30 cellular contexts compared by ENCODE assay signal in genomic region chr3:4644954-4645353, GRCh38.
A peak's percentile ranks its signal among the peaks of the same experiment; 100 is the strongest.
DNase-seq lines count a peak whose midpoint lies in the region; ATAC-seq and TF ChIP-seq lines count a peak whose summit lies in the region.
"Had no signal": no experiment of that assay in that cellular context is flagged by ENCODE, and none has a peak within 500 bp of the region (broad histone marks: within the 10 kb centered on the region; RNA-seq: fewer than 3 reads in every experiment).

No MANE protein-coding gene starts in this region.

- H3K9me3 Mint-ChIP-seq in CD4-positive, alpha-beta T cell: no peaks in the 10 kb centered on the region
- no peaks in the 10 kb centered on the region for H3K9me3 Mint-ChIP-seq in endothelial cell (ENCODE audit: unreplicated experiment)
- peaks cover 0 to 3% (median 0%) of the 10 kb centered on the region in 9 donors for H3K9me3 Mint-ChIP-seq in naive thymus-derived CD8-positive, alpha-beta T cell
- no peaks in the 10 kb centered on the region for H3K9me3 Mint-ChIP-seq in CD4-positive, alpha-beta memory T cell
- no peaks in the 10 kb centered on the region for H3K9me3 Mint-ChIP-seq in activated T-helper 1 cell treated with anti-CD3 and anti-CD28 coated beads, Interleukin-12 subunit alpha, Interleukin-12 subunit beta, Interleukin-2, Interleukin-4 antibody, amounts not matched to agents 30 ng/mL and 10 ng/mL and 1 ng/mL, durations not matched to agents 14 hours and 24 hours and 36 hours
- H3K9me3 Mint-ChIP-seq: activated CD4-positive, alpha-beta T cell treated with anti-CD3 and anti-CD28 coated beads, Interleukin-2, amount 10 ng/mL, durations not matched to agents 24 days and 14 days; activated naive CD4-positive, alpha-beta T cell treated with anti-CD3 and anti-CD28 coated beads for 36 hours; stimulated activated memory B cell treated with anti-CD40 and anti-IgM and Interleukin-4, amounts not matched to agents 10 μg/mL and 1 μg/mL and 100 μg/mL, for 72 hours had no signal

- H3K4me1 ChIP-seq in CD4-positive, alpha-beta memory T cell (ENCODE audit: insufficient read depth, low read length): no peaks in the 10 kb centered on the region
- H3K4me1 ChIP-seq: right lobe of liver had no signal

- H3K27ac Mint-ChIP-seq in CD4-positive, alpha-beta T cell: peak overlapping the region; percentile 73
- no peak overlapping the region for H3K27ac Mint-ChIP-seq in endothelial cell (ENCODE audit: unreplicated experiment)
- peak overlapping the region in 6 of 10 donors; percentile 9 to 80 (median 62) for H3K27ac Mint-ChIP-seq in naive thymus-derived CD8-positive, alpha-beta T cell
- H3K27ac Mint-ChIP-seq in CD4-positive, alpha-beta memory T cell: peak overlapping the region in 2 of 7 donors; percentile 2 to 44
- no peak overlapping the region for H3K27ac Mint-ChIP-seq in activated T-helper 1 cell treated with anti-CD3 and anti-CD28 coated beads, Interleukin-12 subunit alpha, Interleukin-12 subunit beta, Interleukin-2, Interleukin-4 antibody, amounts not matched to agents 30 ng/mL and 10 ng/mL and 1 ng/mL, durations not matched to agents 14 hours and 24 hours and 36 hours
- H3K27ac Mint-ChIP-seq: activated CD4-positive, alpha-beta T cell treated with anti-CD3 and anti-CD28 coated beads, Interleukin-2, amount 10 ng/mL, durations not matched to agents 24 days and 14 days; activated CD8-positive, alpha-beta memory T cell treated with anti-CD3 and anti-CD28 coated beads, Interleukin-2, amount 10 ng/mL, durations not matched to agents 7 days and 5 days; activated naive CD4-positive, alpha-beta T cell treated with anti-CD3 and anti-CD28 coated beads for 36 hours; memory B cell; progenitor cell of endocrine pancreas; stimulated activated memory B cell treated with anti-CD40 and anti-IgM and Interleukin-4, amounts not matched to agents 10 μg/mL and 1 μg/mL and 100 μg/mL, for 72 hours had no signal

- H3K36me3 Mint-ChIP-seq in CD4-positive, alpha-beta T cell (ENCODE audit: low read depth): peaks cover 96% of the 10 kb centered on the region
- H3K36me3 Mint-ChIP-seq in endothelial cell (ENCODE audit: low read depth, unreplicated experiment): peaks cover 29% of the 10 kb centered on the region
- H3K36me3 Mint-ChIP-seq in naive thymus-derived CD8-positive, alpha-beta T cell: peaks cover 11 to 94% (median 62%) of the 10 kb centered on the region in 3 donors
- peaks cover 67 to 81% of the 10 kb centered on the region in 2 donors for H3K36me3 Mint-ChIP-seq in CD4-positive, alpha-beta memory T cell
- H3K36me3 Mint-ChIP-seq in activated T-helper 1 cell treated with anti-CD3 and anti-CD28 coated beads, Interleukin-12 subunit alpha, Interleukin-12 subunit beta, Interleukin-2, Interleukin-4 antibody, amounts not matched to agents 30 ng/mL and 10 ng/mL and 1 ng/mL, durations not matched to agents 14 hours and 24 hours and 36 hours (ENCODE audit: low read depth): peaks cover 48% of the 10 kb centered on the region

- intact Hi-C loops in CD4-positive, alpha-beta T cell (cut with DNase I, micrococcal nuclease): no loop called here
- intact Hi-C loops in CD4-positive, alpha-beta memory T cell (cut with micrococcal nuclease): no loop called here
- intact Hi-C loops in activated T-helper 1 cell treated with anti-CD3 and anti-CD28 coated beads, Interleukin-12 subunit alpha, Interleukin-12 subunit beta, Interleukin-2, Interleukin-4 antibody, amounts not matched to agents 30 ng/mL and 10 ng/mL and 1 ng/mL, durations not matched to agents 14 hours and 24 hours and 36 hours (cut with micrococcal nuclease): no loop called here

- no peak for TF ChIP-seq CTCF in CD4-positive, alpha-beta T cell (IDR thresholded peaks at IDR 0.05)
- TF ChIP-seq CTCF in endothelial cell (IDR thresholded peaks at IDR 0.05; ENCODE audit: unreplicated experiment): no peak

- no peak for DNase-seq in CD4-positive, alpha-beta T cell
- DNase-seq in amniotic epithelial cell (ENCODE audit: low read depth): peak; percentile 9
- DNase-seq in endothelial cell (ENCODE audit: low spot score): no peak
- DNase-seq in naive thymus-derived CD8-positive, alpha-beta T cell: no peak
- DNase-seq in CD4-positive, alpha-beta memory T cell: no peak
- no peak for DNase-seq in activated T-helper 1 cell treated with anti-CD3 and anti-CD28 coated beads, Interleukin-12 subunit alpha, Interleukin-12 subunit beta, Interleukin-2, Interleukin-4 antibody, amounts not matched to agents 30 ng/mL and 10 ng/mL and 1 ng/mL, durations not matched to agents 14 hours and 24 hours and 36 hours (ENCODE audit: low spot score)
- DNase-seq in NCI-H1092 treated with DMSO at 0.1 percent for 48 hours (lab: John Stamatoyannopoulos, UW): no peak
- DNase-seq: activated CD8-positive, alpha-beta memory T cell treated with anti-CD3 and anti-CD28 coated beads, Interleukin-2, amount 10 ng/mL, durations not matched to agents 7 days and 5 days; anterior cingulate cortex; Calu3; DMS79 treated with DMSO at 0.1 percent for 48 hours; Kasumi-1; NCI-H1694 treated with DMSO at 0.1 percent for 48 hours; NCI-H2171; NCI-H524; PC-3; right lobe of liver; stimulated activated CD4-positive, alpha-beta T cell treated with anti-CD3 and anti-CD28 coated beads, Interleukin-12 subunit alpha, Interleukin-12 subunit beta, amount 100 ng/mL, for 4 hours; stimulated activated CD4-positive, alpha-beta T cell treated with anti-CD3 and anti-CD28 coated beads, Interleukin-4, amount 100 ng/mL, for 1 hour had no signal

- no peak for ATAC-seq in CD4-positive, alpha-beta T cell (ENCODE audit: poor library complexity)
- no peak for ATAC-seq in naive thymus-derived CD8-positive, alpha-beta T cell
- ATAC-seq in GM18502 (IDR thresholded peaks at IDR 0.05; ENCODE audit: poor library complexity, unreplicated experiment): no peak
- ATAC-seq: activated CD8-positive, alpha-beta memory T cell treated with anti-CD3 and anti-CD28 coated beads, Interleukin-2, amount 10 ng/mL, durations not matched to agents 7 days and 5 days; PC-3; SK-N-SH treated with all-trans-retinoic acid at 6 μM for 48 hours; stimulated activated memory B cell treated with anti-CD40 and anti-IgM and Interleukin-4, amounts not matched to agents 10 μg/mL and 1 μg/mL and 100 μg/mL, for 72 hours had no signal

- H3K36me3 ChIP-seq in CD4-positive, alpha-beta memory T cell (ENCODE audit: insufficient read depth, low read length): peaks cover 23% of the 10 kb centered on the region

- CTCF ChIA-PET in CD4-positive, alpha-beta T cell (lab: Charles Lee): no interaction called here
- CTCF ChIA-PET in CD4-positive, alpha-beta memory T cell (lab: Charles Lee; ENCODE audit: partially characterized antibody): no interaction called here

- peaks cover 13% of the 10 kb centered on the region for H3K4me1 Mint-ChIP-seq in CD4-positive, alpha-beta T cell (ENCODE audit: low read depth)
- H3K4me1 Mint-ChIP-seq in endothelial cell (ENCODE audit: unreplicated experiment): peaks cover 16% of the 10 kb centered on the region
- peaks cover 0 to 17% (median 13%) of the 10 kb centered on the region in 4 donors for H3K4me1 Mint-ChIP-seq in naive thymus-derived CD8-positive, alpha-beta T cell
- H3K4me1 Mint-ChIP-seq in CD4-positive, alpha-beta memory T cell: peaks cover 0 to 5% (median 2%) of the 10 kb centered on the region in 4 donors
- peaks cover 7% of the 10 kb centered on the region for H3K4me1 Mint-ChIP-seq in activated T-helper 1 cell treated with anti-CD3 and anti-CD28 coated beads, Interleukin-12 subunit alpha, Interleukin-12 subunit beta, Interleukin-2, Interleukin-4 antibody, amounts not matched to agents 30 ng/mL and 10 ng/mL and 1 ng/mL, durations not matched to agents 14 hours and 24 hours and 36 hours (ENCODE audit: low read depth)
- H3K4me1 Mint-ChIP-seq: stimulated activated memory B cell treated with anti-CD40 and anti-IgM and Interleukin-4, amounts not matched to agents 10 μg/mL and 1 μg/mL and 100 μg/mL, for 72 hours had no signal

- H3K27me3 ChIP-seq in CD4-positive, alpha-beta T cell (ENCODE audit: control insufficient read depth, insufficient read depth, low read length): no peaks in the 10 kb centered on the region
- no peaks in the 10 kb centered on the region for H3K27me3 ChIP-seq in CD4-positive, alpha-beta memory T cell (ENCODE audit: insufficient read depth, low read length)
- H3K27me3 ChIP-seq: hepatocyte, right lobe of liver had no signal

- H3K4me3 Mint-ChIP-seq in CD4-positive, alpha-beta T cell: no peak overlapping the region
- peak overlapping the region; percentile 17 for H3K4me3 Mint-ChIP-seq in endothelial cell (ENCODE audit: unreplicated experiment)
- no peak overlapping the region for H3K4me3 Mint-ChIP-seq in naive thymus-derived CD8-positive, alpha-beta T cell
- H3K4me3 Mint-ChIP-seq in CD4-positive, alpha-beta memory T cell: no peak overlapping the region
- no peak overlapping the region for H3K4me3 Mint-ChIP-seq in activated T-helper 1 cell treated with anti-CD3 and anti-CD28 coated beads, Interleukin-12 subunit alpha, Interleukin-12 subunit beta, Interleukin-2, Interleukin-4 antibody, amounts not matched to agents 30 ng/mL and 10 ng/mL and 1 ng/mL, durations not matched to agents 14 hours and 24 hours and 36 hours
- H3K4me3 Mint-ChIP-seq: activated CD4-positive, alpha-beta T cell treated with anti-CD3 and anti-CD28 coated beads, Interleukin-2, amount 10 ng/mL, durations not matched to agents 24 days and 14 days; activated CD8-positive, alpha-beta memory T cell treated with anti-CD3 and anti-CD28 coated beads, Interleukin-2, amount 10 ng/mL, durations not matched to agents 7 days and 5 days; activated naive CD4-positive, alpha-beta T cell treated with anti-CD3 and anti-CD28 coated beads for 36 hours; memory B cell; stimulated activated memory B cell treated with anti-CD40 and anti-IgM and Interleukin-4, amounts not matched to agents 10 μg/mL and 1 μg/mL and 100 μg/mL, for 72 hours had no signal

- H3K4me3 ChIP-seq in CD4-positive, alpha-beta memory T cell (ENCODE audit: low read length in 2 of 2): no peak overlapping the region
- H3K4me3 ChIP-seq: hepatocyte, right lobe of liver had no signal

- H3K27me3 Mint-ChIP-seq in CD4-positive, alpha-beta T cell: no peaks in the 10 kb centered on the region
- no peaks in the 10 kb centered on the region for H3K27me3 Mint-ChIP-seq in endothelial cell (ENCODE audit: unreplicated experiment)
- H3K27me3 Mint-ChIP-seq in naive thymus-derived CD8-positive, alpha-beta T cell: no peaks in the 10 kb centered on the region
- no peaks in the 10 kb centered on the region for H3K27me3 Mint-ChIP-seq in CD4-positive, alpha-beta memory T cell
- no peaks in the 10 kb centered on the region for H3K27me3 Mint-ChIP-seq in activated T-helper 1 cell treated with anti-CD3 and anti-CD28 coated beads, Interleukin-12 subunit alpha, Interleukin-12 subunit beta, Interleukin-2, Interleukin-4 antibody, amounts not matched to agents 30 ng/mL and 10 ng/mL and 1 ng/mL, durations not matched to agents 14 hours and 24 hours and 36 hours (ENCODE audit: insufficient read depth)
- H3K27me3 Mint-ChIP-seq: activated CD4-positive, alpha-beta T cell treated with anti-CD3 and anti-CD28 coated beads, Interleukin-2, amount 10 ng/mL, durations not matched to agents 24 days and 14 days; activated CD8-positive, alpha-beta memory T cell treated with anti-CD3 and anti-CD28 coated beads, Interleukin-2, amount 10 ng/mL, durations not matched to agents 7 days and 5 days; memory B cell; progenitor cell of endocrine pancreas; stimulated activated memory B cell treated with anti-CD40 and anti-IgM and Interleukin-4, amounts not matched to agents 10 μg/mL and 1 μg/mL and 100 μg/mL, for 72 hours had no signal

- POLR2A ChIA-PET in CD4-positive, alpha-beta T cell (lab: Charles Lee): no interaction called here
- POLR2A ChIA-PET in naive thymus-derived CD8-positive, alpha-beta T cell (lab: Charles Lee): no interaction called here
- POLR2A ChIA-PET in CD4-positive, alpha-beta memory T cell (lab: Charles Lee; ENCODE audit: partially characterized antibody): no interaction called here

- no peaks in the 10 kb centered on the region for H3K9me3 ChIP-seq in CD4-positive, alpha-beta T cell (ENCODE audit: control insufficient read depth, low read length)
- no peaks in the 10 kb centered on the region for H3K9me3 ChIP-seq in CD4-positive, alpha-beta memory T cell (ENCODE audit: control insufficient read depth in 1 of 2, low read length in 2 of 2)
- H3K9me3 ChIP-seq: right lobe of liver had no signal

- H3K27ac ChIP-seq in CD4-positive, alpha-beta T cell (ENCODE audit: low read depth, low read length): no peak overlapping the region
- no peak overlapping the region for H3K27ac ChIP-seq in CD4-positive, alpha-beta memory T cell (ENCODE audit: low read depth, low read length)
- H3K27ac ChIP-seq: C4-2B, epithelial cell of prostate, hepatocyte, right lobe of liver, VCaP had no signal

Comparison
In these comparisons a context has a peak if more than half of its experiments do, and no peak if none do; other contexts are left out.
1. H3K27ac Mint-ChIP-seq: peak in CD4-positive, alpha-beta T cell (single experiment) and naive thymus-derived CD8-positive, alpha-beta T cell (6 of 10); none in endothelial cell (single experiment) and activated T-helper 1 cell treated with anti-CD3 and anti-CD28 coated beads, Interleukin-12 subunit alpha, Interleukin-12 subunit beta, Interleukin-2, Interleukin-4 antibody, amounts not matched to agents 30 ng/mL and 10 ng/mL and 1 ng/mL, durations not matched to agents 14 hours and 24 hours and 36 hours (single experiment).